Comparison of ENCODE assay signal across 15 cellular contexts in genomic region chr1:7449750-7450149, GRCh38.
DNase-seq lines count a peak whose midpoint lies in the region; ATAC-seq, FAIRE-seq and TF ChIP-seq lines count a peak whose summit lies in the region.
"Had no signal": no experiment of that assay in that cellular context is flagged by ENCODE, and none has a peak within 500 bp of the region (broad histone marks: within the 10 kb centered on the region; RNA-seq: fewer than 3 reads in every experiment).

No MANE protein-coding gene starts in this region.

- H2BK5ac ChIP-seq in H1 (ENCODE audit: low read depth, low read length) = no peak overlapping the region

- CTCF ChIA-PET in H1 (lab: Charles Lee; ENCODE audit: partially characterized antibody) = interaction anchor here (0.8 to 9.9 kb wide), 4 partner anchors 22 to 110 kb away, joined by 3 to 97 read pairs (median 4); no protein-coding TSS in a partner anchor

- H3K27me3 Mint-ChIP-seq in HFFc6 (ENCODE audit: insufficient read depth) = peaks cover 2% of the 10 kb centered on the region; the same call in 1 of the 2 replicates

- 79% methylated on average over 4 of the region's 7 CpGs; no CpG with 5 or more reads in 1 of the 2 experiments for WGBS in H1 (ENCODE audit: extremely low coverage in 1 of 2, insufficient coverage in 1 of 2, insufficient read length in 1 of 2, insufficient replicate concordance in 2 of 2, low coverage in 1 of 2, low lambda C conversion rate in 2 of 2, missing lambda C conversion rate in 1 of 2), 2 experiments

- H3K79me2 ChIP-seq in H1 (ENCODE audit: control insufficient read depth in 1 of 2, insufficient read depth in 2 of 2, low read length in 2 of 2) = no peaks in the 10 kb centered on the region

- TF ChIP-seq CTCF in GM12873 (IDR thresholded peaks at IDR 0.05; ENCODE audit: insufficient read depth, low read depth, low read length, missing control alignments) (peak; percentile 7), HFFc6 (IDR thresholded peaks at IDR 0.05) (peak; percentile 21; the same call in 1 of the 2 replicates), H1 (IDR thresholded peaks at IDR 0.05; ENCODE audit: control extremely low read depth in 1 of 3, insufficient read depth in 1 of 3, low read depth in 1 of 3, low read length in 3 of 3) (peak in 2 of 3 experiments; percentile 17; a peak in 2 of 4 replicates)

- no peak overlapping the region for H2BK120ac ChIP-seq in H1 (replicated peaks; ENCODE audit: low read depth, low read length)

- no peak overlapping the region for H2AFZ ChIP-seq in H1 (ENCODE audit: low read length)

- H4K8ac ChIP-seq in H1 (ENCODE audit: extremely low read depth, insufficient read depth, low read length) = peak overlapping the region; percentile 53; the same call in 1 of the 2 replicates

- DNase-seq in HFFc6 = no peak
- DNase-seq in H1 (ENCODE audit: low read depth in 1 of 2, low spot score in 2 of 2) = no peak
- DNase-seq in A172 (ENCODE audit: low spot score) = no peak
- DNase-seq: AML-193; Caco-2; CD8-positive, alpha-beta memory T cell; GF-D8; KG1 had no signal

- no peak overlapping the region for H3K4me3 ChIP-seq in H1 (ENCODE audit: extremely low read depth in 1 of 4, insufficient read depth in 2 of 4, low read depth in 3 of 4, low read length in 4 of 4)
- H3K4me3 ChIP-seq: BLaER1, GM12878 had no signal

- peaks cover 0 to 2% of the 10 kb centered on the region in 2 experiments for H4K20me1 ChIP-seq in H1 (replicated peaks in 1 of 2; ENCODE audit: control insufficient read depth in 1 of 2, insufficient read depth in 2 of 2, low read length in 2 of 2)
- H4K20me1 ChIP-seq: BLaER1 had no signal

- no peak overlapping the region for H3K14ac ChIP-seq in H1 (ENCODE audit: insufficient read length)

- peaks cover 11% of the 10 kb centered on the region for H3K4me1 Mint-ChIP-seq in HFFc6 (ENCODE audit: low read depth)
- H3K4me1 Mint-ChIP-seq: CD8-positive, alpha-beta memory T cell had no signal

- no peaks in the 10 kb centered on the region for H3K36me3 Mint-ChIP-seq in HFFc6 (ENCODE audit: low read depth)
- H3K36me3 Mint-ChIP-seq: CD8-positive, alpha-beta memory T cell had no signal

- H3K9me3 ChIP-seq in H1 (ENCODE audit: insufficient read depth in 2 of 2, low read depth in 1 of 2, low read length in 1 of 2) = no peaks in the 10 kb centered on the region
- H3K9me3 ChIP-seq: BLaER1, Caco-2 had no signal

- H3K4me1 ChIP-seq in H1 (replicated peaks in 1 of 4; ENCODE audit: control insufficient read depth in 3 of 4, insufficient read depth in 4 of 4, low read length in 3 of 4) = peaks cover 0 to 3% (median 0%) of the 10 kb centered on the region in 4 experiments; a peak in 3 of 7 replicates
- H3K4me1 ChIP-seq: Caco-2 had no signal

- POLR2A ChIA-PET in H1 (lab: Charles Lee; ENCODE audit: partially characterized antibody) = no interaction called here

- H3K27me3 ChIP-seq in H1 (replicated peaks in 1 of 4; ENCODE audit: control insufficient read depth in 3 of 4, extremely low read depth in 1 of 4, insufficient read depth in 3 of 4, low read length in 3 of 4) = no peaks in the 10 kb centered on the region
- H3K27me3 ChIP-seq: BLaER1 had no signal

- H2BK20ac ChIP-seq in H1 (ENCODE audit: low read length) = no peak overlapping the region

- no peak overlapping the region for H2AK5ac ChIP-seq in H1 (ENCODE audit: low read depth, low read length)

- no peak for ATAC-seq in GM18907 (IDR thresholded peaks at IDR 0.05; ENCODE audit: unreplicated experiment)
- no peak for ATAC-seq in GM21619 (IDR thresholded peaks at IDR 0.05; ENCODE audit: unreplicated experiment)
- ATAC-seq: GM12878, HCT116 had no signal

- no peaks in the 10 kb centered on the region for H3K23me2 ChIP-seq in H1 (ENCODE audit: low read depth, low read length)

- no peak overlapping the region for H3K27ac Mint-ChIP-seq in HFFc6
- H3K27ac Mint-ChIP-seq: CD8-positive, alpha-beta memory T cell had no signal

- TF ChIP-seq POLR2A in H1 (IDR thresholded peaks at IDR 0.05; ENCODE audit: control extremely low read depth in 1 of 2, low read depth in 2 of 2, low read length in 2 of 2) = no peak

- no peak overlapping the region for H3K4me3 Mint-ChIP-seq in HFFc6
- H3K4me3 Mint-ChIP-seq: CD8-positive, alpha-beta memory T cell had no signal

- H3K27ac ChIP-seq in H1 (ENCODE audit: low read depth, low read length) = no peak overlapping the region
- H3K27ac ChIP-seq: BLaER1 had no signal

- H3K9ac ChIP-seq in H1 (replicated peaks in 1 of 4; ENCODE audit: extremely low read depth in 1 of 4, low read depth in 3 of 4, low read length in 3 of 4) = no peak overlapping the region
- H3K9ac ChIP-seq: BLaER1 had no signal

- no peak overlapping the region for H3K23ac ChIP-seq in H1 (ENCODE audit: insufficient read length)

- no peak overlapping the region for H2BK15ac ChIP-seq in H1 (ENCODE audit: low read length)

- no peak overlapping the region for H2BK12ac ChIP-seq in H1 (ENCODE audit: low read depth, low read length)

- FAIRE-seq in H1 (lab: Jason Lieb, UNC) = no peak
- FAIRE-seq: GM12878, GM18507 had no signal

- no peaks in the 10 kb centered on the region for H3K79me1 ChIP-seq in H1 (ENCODE audit: low read depth, low read length)

- H3K9me3 Mint-ChIP-seq in HFFc6 = no peaks in the 10 kb centered on the region
- H3K9me3 Mint-ChIP-seq: CD8-positive, alpha-beta memory T cell had no signal

- no peak overlapping the region for H4K5ac ChIP-seq in H1 (ENCODE audit: insufficient read length, low read depth, low read length)

- no peaks in the 10 kb centered on the region for H3K36me3 ChIP-seq in H1 (ENCODE audit: control insufficient read depth in 2 of 4, insufficient read depth in 4 of 4, low read length in 3 of 4)
- H3K36me3 ChIP-seq: BLaER1 had no signal

- no peak for TF ChIP-seq EP300 in H1 (IDR thresholded peaks at IDR 0.05; ENCODE audit: borderline replicate concordance in 1 of 2, low read depth in 2 of 2, low read length in 2 of 2)

- no peak overlapping the region for H4K91ac ChIP-seq in H1 (replicated peaks; ENCODE audit: insufficient read length, low read length)

- peak in 1 of 2 experiments; percentile 19; a peak in 1 of 4 replicates for TF ChIP-seq RAD21 in H1 (IDR thresholded peaks at IDR 0.05 in 1 of 2, conservative IDR thresholded peaks at IDR 0.05 in 1 of 2; ENCODE audit: low read depth in 2 of 2, low read length in 2 of 2)

- no peak overlapping the region for H3K4me2 ChIP-seq in H1 (ENCODE audit: insufficient read depth in 1 of 2, low read depth in 2 of 2, low read length in 2 of 2)
- H3K4me2 ChIP-seq: BLaER1 had no signal

- H3K4ac ChIP-seq in H1 (replicated peaks; ENCODE audit: insufficient read length, low read depth, low read length) = no peak overlapping the region

- no peak overlapping the region for H3K56ac ChIP-seq in H1 (replicated peaks; ENCODE audit: insufficient read length, low read depth, low read length)

- no peak overlapping the region for H3K18ac ChIP-seq in H1 (ENCODE audit: extremely low read depth, low read length)

TF ChIP-seq in H1, 55 proteins besides CTCF, POLR2A, EP300 and RAD21:
- TF ChIP-seq TAF1 (IDR thresholded peaks at IDR 0.05; ENCODE audit: low read depth, low read length) (no peak), SP1 (IDR thresholded peaks at IDR 0.05; ENCODE audit: low read depth, low read length) (no peak), CREB1 (IDR thresholded peaks at IDR 0.05) (no peak), BCL11A (IDR thresholded peaks at IDR 0.05; ENCODE audit: low read depth in 2 of 2, low read length in 2 of 2) (no peak), EGR1 (IDR thresholded peaks at IDR 0.05; ENCODE audit: borderline replicate concordance, low read depth, low read length) (no peak), RBBP5 (IDR thresholded peaks at IDR 0.05; ENCODE audit: borderline replicate concordance, low read depth, low read length) (no peak), MAX (IDR thresholded peaks at IDR 0.05) (no peak), E2F6 (IDR thresholded peaks at IDR 0.05) (no peak), TAF7 (optimal IDR thresholded peaks at IDR 0.05; ENCODE audit: borderline replicate concordance, low read depth, low read length) (no peak), ATF2 (IDR thresholded peaks at IDR 0.05; ENCODE audit: low read length) (no peak), CHD2 (IDR thresholded peaks at IDR 0.05; ENCODE audit: low read length) (no peak), RNF2 (IDR thresholded peaks at IDR 0.05; ENCODE audit: borderline replicate concordance, low read depth, low read length, missing control alignments, poor library complexity, severe bottlenecking) (no peak), CEBPB (IDR thresholded peaks at IDR 0.05; ENCODE audit: low read depth, low read length) (no peak), ASH2L (IDR thresholded peaks at IDR 0.05; ENCODE audit: low read length) (no peak)
